In genomic region chr4:1870328-1870577, GRCh38 we compare ENCODE assay signal across 9 cellular contexts. TPM values are rescaled to one million over a fixed set of nuclear protein-coding genes. Genes with fewer than 3 reads are reported as not detected.
A peak's percentile ranks its signal among the peaks of the same experiment; 100 is the strongest.
DNase-seq lines count a peak whose midpoint lies in the region; ATAC-seq, FAIRE-seq and TF ChIP-seq lines count a peak whose summit lies in the region.
"Had no signal": no experiment of that assay in that cellular context is flagged by ENCODE, and none has a peak within 500 bp of the region (broad histone marks: within the 10 kb centered on the region; RNA-seq: fewer than 3 reads in every experiment).

No MANE protein-coding gene starts in this region.

- DNase-seq in DMS 273 (lab: John Stamatoyannopoulos, UW; ENCODE audit: unreplicated experiment) (peak; percentile 86), LNCaP clone FGC (ENCODE audit: low read depth) (peak; percentile 71), RPMI8226 (peak; percentile 84), activated gamma-delta T cell treated with Interleukin-2 at 50 U/mL for 16 hours (peak; percentile 84), frontal cortex (ENCODE audit: low spot score in 2 of 2) (peak; percentile 62 to 76), neuronal stem cell (ENCODE audit: low spot score) (no peak), substantia nigra (lab: John Stamatoyannopoulos, UW) (peak in 31 of 49 donors; percentile 32 to 85 (median 54))

- H3K23ac ChIP-seq in neuronal stem cell (ENCODE audit: low read depth, low read length, poor library complexity): peak overlapping the region; percentile 70

- peak overlapping the region; percentile 84 for H2AFZ ChIP-seq in neuronal stem cell (ENCODE audit: low read length)

- peak; percentile 47 for ATAC-seq in GM21825 (IDR thresholded peaks at IDR 0.05; ENCODE audit: unreplicated experiment)

- FAIRE-seq in frontal cortex (lab: Jason Lieb, UNC): no peak
- FAIRE-seq: endometrium had no signal

- H4K91ac ChIP-seq in neuronal stem cell (ENCODE audit: low read depth, low read length, poor library complexity): no peak overlapping the region

- WGBS in neuronal stem cell (ENCODE audit: extremely low coverage in 2 of 2, insufficient read length in 2 of 2, insufficient replicate concordance in 1 of 2), 2 donors: no CpG with 5 or more reads among the region's 22 CpGs

- H3K9ac ChIP-seq in neuronal stem cell (ENCODE audit: low read depth, low read length, poor library complexity): peak overlapping the region; percentile 97

- no peaks in the 10 kb centered on the region for H3K9me3 ChIP-seq in neuronal stem cell (replicated peaks in 1 of 2; ENCODE audit: control insufficient read depth in 2 of 2, insufficient read depth in 1 of 2, low read depth in 1 of 2, low read length in 2 of 2)

- H3K27ac ChIP-seq in neuronal stem cell (replicated peaks; ENCODE audit: low read length): peak overlapping the region; percentile 93
- H3K27ac ChIP-seq in substantia nigra (ENCODE audit: low read depth, low read length, poor library complexity, severe bottlenecking): peak overlapping the region; percentile 87

- H3K4me2 ChIP-seq in neuronal stem cell (ENCODE audit: insufficient read depth, low read length, poor library complexity, severe bottlenecking): peak overlapping the region; percentile 72

- peak overlapping the region; percentile 77 for H2BK5ac ChIP-seq in neuronal stem cell (ENCODE audit: low read length)

- H3K4me3 ChIP-seq in LNCaP clone FGC (ENCODE audit: low read depth, low read length) (peak overlapping the region; percentile 65), neuronal stem cell (ENCODE audit: low read length in 2 of 2) (peak overlapping the region; percentile 74 to 88)

- peaks cover 15 to 27% of the 10 kb centered on the region in 2 donors for H3K4me1 ChIP-seq in neuronal stem cell (ENCODE audit: control insufficient read depth in 2 of 2, insufficient read depth in 1 of 2, low read depth in 1 of 2, low read length in 2 of 2)

- H3K18ac ChIP-seq in neuronal stem cell (ENCODE audit: low read length): peak overlapping the region; percentile 99

- H2AK5ac ChIP-seq in neuronal stem cell (ENCODE audit: low read depth, low read length): peak overlapping the region; percentile 86

- H3K27me3 ChIP-seq in neuronal stem cell (ENCODE audit: control insufficient read depth in 3 of 3, insufficient read depth in 3 of 3, low read depth in 1 of 3, low read length in 3 of 3): peaks cover 0 to 2% (median 0%) of the 10 kb centered on the region in 3 experiments

- TF ChIP-seq CTCF in LNCaP clone FGC (IDR thresholded peaks at IDR 0.05; ENCODE audit: control insufficient read depth, extremely low read depth, insufficient read depth): no peak

- no peak overlapping the region for H3K4ac ChIP-seq in neuronal stem cell (ENCODE audit: low read length)

- H2BK12ac ChIP-seq in neuronal stem cell (ENCODE audit: low read length): no peak overlapping the region

- peaks cover 2% of the 10 kb centered on the region for H3K79me1 ChIP-seq in neuronal stem cell (ENCODE audit: low read depth, low read length)

- peaks cover 2 to 21% of the 10 kb centered on the region in 2 donors for H3K36me3 ChIP-seq in neuronal stem cell (replicated peaks in 1 of 2; ENCODE audit: control insufficient read depth in 2 of 2, insufficient read depth in 2 of 2, low read length in 2 of 2)

- H4K8ac ChIP-seq in neuronal stem cell (ENCODE audit: low read depth, low read length): peak overlapping the region; percentile 75

- peak overlapping the region; percentile 58 for H2BK120ac ChIP-seq in neuronal stem cell (ENCODE audit: low read depth, low read length)

- peak overlapping the region; percentile 73 for H2BK15ac ChIP-seq in neuronal stem cell (ENCODE audit: low read length)

- H3K14ac ChIP-seq in neuronal stem cell (ENCODE audit: low read length): no peak overlapping the region

RNA-seq across cellular contexts. Expression of gene NSD2, which starts 0.9 kb away (rescaled TPM):
- 113 TPM for total RNA-seq in frontal cortex
- polyA plus RNA-seq in neuronal stem cell (2013, experiment 1 of 2): 119 TPM
- polyA plus RNA-seq in neuronal stem cell (2013, experiment 2 of 2): 115 TPM

RNA-seq across cellular contexts. Expression of gene LETM1, which starts 14.3 kb away (rescaled TPM):
- total RNA-seq in frontal cortex: 115 TPM
- 12.8 TPM for polyA plus RNA-seq in neuronal stem cell (2013, experiment 1 of 2)
- 13.8 TPM for polyA plus RNA-seq in neuronal stem cell (2013, experiment 2 of 2)
